Comparison of ENCODE assay signal across 40 cellular contexts in the genomic region with DNA sequence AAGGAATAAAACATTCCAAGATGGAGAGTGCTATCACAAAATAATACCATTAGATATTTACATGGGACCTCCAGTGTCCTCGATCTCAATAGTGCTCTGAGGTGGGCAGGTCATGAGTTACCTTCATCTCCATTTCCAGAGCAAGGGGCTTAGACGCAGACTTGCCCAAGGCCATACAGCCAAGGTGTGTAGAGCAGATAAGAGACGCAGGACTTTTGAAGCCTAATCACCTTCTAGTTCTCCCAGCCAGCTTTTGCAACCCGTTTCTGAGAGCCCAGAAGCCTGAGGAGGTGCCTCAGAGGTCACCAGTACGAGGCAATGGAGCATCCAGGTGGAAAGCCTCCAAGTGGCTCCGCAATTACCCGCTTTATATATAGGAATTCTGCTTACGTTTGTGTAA.
"Had no signal": no experiment of that assay in that cellular context is flagged by ENCODE, and none has a peak within 500 bp of the region (broad histone marks: within the 10 kb centered on the region; RNA-seq: fewer than 3 reads in every experiment).

No MANE protein-coding gene starts in this region.

- H3K27ac ChIP-seq: adrenal gland, ascending aorta, body of pancreas, brain microvascular endothelial cell, breast epithelium, cardiac muscle cell had no signal

- ATAC-seq: activated naive CD4-positive, alpha-beta T cell treated with anti-CD3 and anti-CD28 coated beads, Interleukin-2, amount 50 U/mL, for 72 hours; activated naive CD8-positive, alpha-beta T cell treated with anti-CD3 and anti-CD28 coated beads, Interleukin-2, amount 50 U/mL, for 24 hours; activated T-cell treated with anti-CD3 and anti-CD28 coated beads, Interleukin-2, amount 50 U/mL, for 4 hours; activated T-cell treated with anti-CD3 and anti-CD28 coated beads, Interleukin-2, amount 50 U/mL, for 72 hours; activated T-helper 17 cell treated with anti-CD3 and anti-CD28 coated beads, Interleukin-2, amount 50 U/mL, for 72 hours; body of pancreas had no signal

- H3K36me3 ChIP-seq: adrenal gland, ascending aorta, brain microvascular endothelial cell, breast epithelium, cardiac muscle cell had no signal

- H3K4me1 ChIP-seq: adrenal gland, ascending aorta, body of pancreas, breast epithelium had no signal

- H3K4me1 Mint-ChIP-seq: activated naive CD4-positive, alpha-beta T cell treated with anti-CD3 and anti-CD28 coated beads, Interleukin-2, amount 10 ng/mL, durations not matched to agents 7 days and 5 days; activated naive CD4-positive, alpha-beta T cell treated with anti-CD3 and anti-CD28 coated beads, Interleukin-2, amount 50 U/mL, for 24 hours; activated naive CD8-positive, alpha-beta T cell treated with anti-CD3 and anti-CD28 coated beads for 36 hours; activated naive CD8-positive, alpha-beta T cell treated with anti-CD3 and anti-CD28 coated beads, Interleukin-2, amount 10 ng/mL, durations not matched to agents 7 days and 5 days; activated naive CD8-positive, alpha-beta T cell treated with anti-CD3 and anti-CD28 coated beads, Interleukin-2, amount 50 U/mL, for 24 hours; activated T-helper 17 cell treated with anti-CD3 and anti-CD28 coated beads, Interleukin-2, amount 50 U/mL, for 72 hours; brain; central memory CD8-positive, alpha-beta T cell had no signal

- H3K36me3 Mint-ChIP-seq: activated naive CD4-positive, alpha-beta T cell treated with anti-CD3 and anti-CD28 coated beads, Interleukin-2, amount 10 ng/mL, durations not matched to agents 7 days and 5 days; activated naive CD4-positive, alpha-beta T cell treated with anti-CD3 and anti-CD28 coated beads, Interleukin-2, amount 50 U/mL, for 24 hours; activated naive CD8-positive, alpha-beta T cell; activated naive CD8-positive, alpha-beta T cell treated with anti-CD3 and anti-CD28 coated beads for 36 hours; activated naive CD8-positive, alpha-beta T cell treated with anti-CD3 and anti-CD28 coated beads, Interleukin-2, amount 10 ng/mL, durations not matched to agents 7 days and 5 days had no signal

- H3K9me3 Mint-ChIP-seq: activated naive CD4-positive, alpha-beta T cell treated with anti-CD3 and anti-CD28 coated beads for 36 hours; activated naive CD4-positive, alpha-beta T cell treated with anti-CD3 and anti-CD28 coated beads, Interleukin-2, amount 10 ng/mL, durations not matched to agents 7 days and 5 days; activated naive CD4-positive, alpha-beta T cell treated with anti-CD3 and anti-CD28 coated beads, Interleukin-2, amount 50 U/mL, for 24 hours; activated naive CD4-positive, alpha-beta T cell treated with anti-CD3 and anti-CD28 coated beads, Interleukin-2, amount 50 U/mL, for 72 hours; activated naive CD8-positive, alpha-beta T cell treated with anti-CD3 and anti-CD28 coated beads for 36 hours; activated naive CD8-positive, alpha-beta T cell treated with anti-CD3 and anti-CD28 coated beads, Interleukin-2, amount 10 ng/mL, durations not matched to agents 7 days and 5 days; activated T-cell treated with anti-CD3 and anti-CD28 coated beads, Interleukin-2, amount 50 U/mL, for 24 hours; activated T-cell treated with anti-CD3 and anti-CD28 coated beads, Interleukin-2, amount 50 U/mL, for 4 hours; activated T-helper 1 cell treated with anti-CD3 and anti-CD28 coated beads, Interleukin-12 subunit alpha, Interleukin-12 subunit beta, Interleukin-2, Interleukin-4 antibody, amounts not matched to agents 30 ng/mL and 10 ng/mL and 1 ng/mL, durations not matched to agents 14 hours and 24 hours and 36 hours; activated T-helper 17 cell treated with anti-CD3 and anti-CD28 coated beads, Interleukin-2, amount 50 U/mL, for 72 hours; activated T-helper 2 cell treated with anti-CD3 and anti-CD28 coated beads, Interferon-gamma antibody, Interleukin-2, Interleukin-4, amounts not matched to agents 10 μg/mL and 5 μg/mL and 100 μg/mL, durations not matched to agents 14 hours and 24 hours and 36 hours; central memory CD8-positive, alpha-beta T cell had no signal

- H3K4me3 Mint-ChIP-seq: activated naive CD4-positive, alpha-beta T cell treated with anti-CD3 and anti-CD28 coated beads for 36 hours; activated naive CD4-positive, alpha-beta T cell treated with anti-CD3 and anti-CD28 coated beads, Interleukin-2, amount 10 ng/mL, durations not matched to agents 7 days and 5 days; activated naive CD4-positive, alpha-beta T cell treated with anti-CD3 and anti-CD28 coated beads, Interleukin-2, amount 50 U/mL, for 24 hours; activated naive CD8-positive, alpha-beta T cell; activated naive CD8-positive, alpha-beta T cell treated with anti-CD3 and anti-CD28 coated beads for 36 hours; activated naive CD8-positive, alpha-beta T cell treated with anti-CD3 and anti-CD28 coated beads, Interleukin-2, amount 10 ng/mL, durations not matched to agents 7 days and 5 days; activated naive CD8-positive, alpha-beta T cell treated with anti-CD3 and anti-CD28 coated beads, Interleukin-2, amount 50 U/mL, for 24 hours; activated T-cell treated with anti-CD3 and anti-CD28 coated beads, Interleukin-2, amount 50 U/mL, for 24 hours; activated T-cell treated with anti-CD3 and anti-CD28 coated beads, Interleukin-2, amount 50 U/mL, for 4 hours; activated T-cell treated with anti-CD3 and anti-CD28 coated beads, Interleukin-2, amount 50 U/mL, for 72 hours; activated T-helper 1 cell treated with anti-CD3 and anti-CD28 coated beads, Interleukin-12 subunit alpha, Interleukin-12 subunit beta, Interleukin-2, Interleukin-4 antibody, amounts not matched to agents 30 ng/mL and 10 ng/mL and 1 ng/mL, durations not matched to agents 14 hours and 24 hours and 36 hours; activated T-helper 17 cell treated with anti-CD3 and anti-CD28 coated beads, Interleukin-2, amount 50 U/mL, for 72 hours; brain; central memory CD8-positive, alpha-beta T cell had no signal

- DNase-seq: activated effector memory CD4-positive, alpha-beta T cell treated with anti-CD3 and anti-CD28 coated beads, Interleukin-2, amount 50 U/mL, for 16 hours; activated effector memory CD4-positive, alpha-beta T cell treated with Interleukin-2 at 50 U/mL for 16 hours; activated gamma-delta T cell; activated gamma-delta T cell treated with Interleukin-2 at 50 U/mL for 16 hours; activated naive CD4-positive, alpha-beta T cell; activated naive CD4-positive, alpha-beta T cell treated with anti-CD3 and anti-CD28 coated beads for 36 hours; activated naive CD4-positive, alpha-beta T cell treated with anti-CD3 and anti-CD28 coated beads, Interleukin-2, amount 10 ng/mL, durations not matched to agents 7 days and 5 days; activated naive CD4-positive, alpha-beta T cell treated with anti-CD3 and anti-CD28 coated beads, Interleukin-2, amount 50 U/mL, for 16 hours; activated naive CD4-positive, alpha-beta T cell treated with Interleukin-2 at 50 U/mL for 16 hours; activated naive CD8-positive, alpha-beta T cell treated with anti-CD3 and anti-CD28 coated beads for 36 hours; activated naive CD8-positive, alpha-beta T cell treated with anti-CD3 and anti-CD28 coated beads, Interleukin-2, amount 10 ng/mL, durations not matched to agents 7 days and 5 days; activated naive CD8-positive, alpha-beta T cell treated with anti-CD3 and anti-CD28 coated beads, Interleukin-2, amount 50 U/mL, for 24 hours; activated T-cell treated with anti-CD3 and anti-CD28 coated beads, Interleukin-2, amount 50 U/mL, for 1 hour; activated T-cell treated with anti-CD3 and anti-CD28 coated beads, Interleukin-2, amount 50 U/mL, for 24 hours; activated T-cell treated with anti-CD3 and anti-CD28 coated beads, Interleukin-2, amount 50 U/mL, for 4 hours; activated T-cell treated with anti-CD3 and anti-CD28 coated beads, Interleukin-2, amount 50 U/mL, for 48 hours; activated T-cell treated with anti-CD3 and anti-CD28 coated beads, Interleukin-2, amount 50 U/mL, for 72 hours; adrenal gland; amniotic stem cell; amygdala; anterior cingulate cortex; aorta; body of pancreas; brain microvascular endothelial cell; caudate nucleus; central memory CD4-positive, alpha-beta T cell; cerebellar nuclear complex had no signal

- H3K9me3 ChIP-seq: adrenal gland, ascending aorta, body of pancreas, breast epithelium had no signal

- H3K27ac Mint-ChIP-seq: activated naive CD4-positive, alpha-beta T cell treated with anti-CD3 and anti-CD28 coated beads for 36 hours; activated naive CD4-positive, alpha-beta T cell treated with anti-CD3 and anti-CD28 coated beads, Interleukin-2, amount 10 ng/mL, durations not matched to agents 7 days and 5 days; activated naive CD4-positive, alpha-beta T cell treated with anti-CD3 and anti-CD28 coated beads, Interleukin-2, amount 50 U/mL, for 24 hours; activated naive CD4-positive, alpha-beta T cell treated with anti-CD3 and anti-CD28 coated beads, Interleukin-2, amount 50 U/mL, for 72 hours; activated naive CD8-positive, alpha-beta T cell; activated naive CD8-positive, alpha-beta T cell treated with anti-CD3 and anti-CD28 coated beads for 36 hours; activated naive CD8-positive, alpha-beta T cell treated with anti-CD3 and anti-CD28 coated beads, Interleukin-2, amount 10 ng/mL, durations not matched to agents 7 days and 5 days; activated naive CD8-positive, alpha-beta T cell treated with anti-CD3 and anti-CD28 coated beads, Interleukin-2, amount 50 U/mL, for 24 hours; activated T-cell treated with anti-CD3 and anti-CD28 coated beads, Interleukin-2, amount 50 U/mL, for 24 hours; activated T-cell treated with anti-CD3 and anti-CD28 coated beads, Interleukin-2, amount 50 U/mL, for 72 hours; activated T-helper 1 cell treated with anti-CD3 and anti-CD28 coated beads, Interleukin-12 subunit alpha, Interleukin-12 subunit beta, Interleukin-2, Interleukin-4 antibody, amounts not matched to agents 30 ng/mL and 10 ng/mL and 1 ng/mL, durations not matched to agents 14 hours and 24 hours and 36 hours; activated T-helper 17 cell treated with anti-CD3 and anti-CD28 coated beads, Interleukin-2, amount 50 U/mL, for 72 hours; activated T-helper 2 cell treated with anti-CD3 and anti-CD28 coated beads, Interferon-gamma antibody, Interleukin-2, Interleukin-4, amounts not matched to agents 10 μg/mL and 5 μg/mL and 100 μg/mL, durations not matched to agents 14 hours and 24 hours and 36 hours; brain had no signal

- FAIRE-seq: astrocyte, bronchial epithelial cell had no signal

- H3K4me3 ChIP-seq: adrenal gland, ascending aorta, body of pancreas, breast epithelium, cardiac muscle cell had no signal

- H3K27me3 ChIP-seq: ascending aorta, brain microvascular endothelial cell, cardiac muscle cell had no signal
